In genomic region chr7:39948375-39948774, GRCh38 we compare ENCODE assay signal across 8 cellular contexts. TPM values are rescaled to one million over a fixed set of nuclear protein-coding genes. Genes with fewer than 3 reads are reported as not detected.
A peak's percentile ranks its signal among the peaks of the same experiment; 100 is the strongest.
DNase-seq lines count a peak whose midpoint lies in the region; ATAC-seq and TF ChIP-seq lines count a peak whose summit lies in the region.

No MANE protein-coding gene starts in this region.

- 85% methylated on average over 8 of the region's 8 CpGs for WGBS in HUES64

- POLR2A ChIA-PET in AG04450 (lab: Yijun Ruan, JAX): interaction anchor here (0.5 to 1.1 kb wide), 4 partner anchors 38 to 165 kb away, joined by 4 to 7 read pairs (median 4); no protein-coding TSS in a partner anchor

- H3K27me3 ChIP-seq in AG04450 (ENCODE audit: control insufficient read depth, insufficient read depth, low read length) (no peaks in the 10 kb centered on the region), HUES64 (ENCODE audit: insufficient read depth, low read length) (no peaks in the 10 kb centered on the region), adipocyte (replicated peaks; ENCODE audit: control insufficient read depth, insufficient read depth, low read length) (no peaks in the 10 kb centered on the region), layer of hippocampus (ENCODE audit: control insufficient read depth, insufficient read depth, low read length) (no peaks in the 10 kb centered on the region), thoracic aorta (replicated peaks; ENCODE audit: insufficient read depth) (no peaks in the 10 kb centered on the region)

- ATAC-seq in thoracic aorta (ENCODE audit: insufficient number of reproducible peaks, low FRiP score, low read depth) (no peak), GM21423 (IDR thresholded peaks at IDR 0.05; ENCODE audit: unreplicated experiment) (no peak)

- no peaks in the 10 kb centered on the region; the same call in 1 of the 2 replicates for H3K9me3 ChIP-seq in AG04450 (ENCODE audit: control insufficient read depth, insufficient read depth, low read length)
- no peaks in the 10 kb centered on the region for H3K9me3 ChIP-seq in HUES64 (ENCODE audit: insufficient read depth, low read depth, low read length)
- no peaks in the 10 kb centered on the region for H3K9me3 ChIP-seq in adipocyte (ENCODE audit: control insufficient read depth, low read length)
- no peaks in the 10 kb centered on the region for H3K9me3 ChIP-seq in thoracic aorta

- peaks cover 7% of the 10 kb centered on the region for H3K4me1 ChIP-seq in HUES64 (ENCODE audit: insufficient read depth, low read length)
- H3K4me1 ChIP-seq in adipocyte (ENCODE audit: control insufficient read depth, insufficient read depth, low read length): peaks cover 7% of the 10 kb centered on the region
- H3K4me1 ChIP-seq in thoracic aorta (ENCODE audit: control insufficient read depth in 1 of 2, low read depth in 2 of 2): peaks cover 5 to 14% of the 10 kb centered on the region in 2 donors

- H3K4me3 ChIP-seq in AG04450 (ENCODE audit: low read depth, low read length) (peak overlapping the region; percentile 94), HUES64 (ENCODE audit: low read length) (peak overlapping the region; percentile 75), adipocyte (ENCODE audit: low read length) (peak overlapping the region; percentile 97), thoracic aorta (peak overlapping the region; percentile 93)

- DNase-seq in AG04450 (ENCODE audit: low read depth, low spot score) (no peak), adipocyte (ENCODE audit: low read depth) (peak; percentile 43), thoracic aorta (ENCODE audit: low spot score) (no peak), hippocampal formation (lab: John Stamatoyannopoulos, UW) (no peak)
- no peak for DNase-seq in NK-92 treated with Interleukin-12 subunit alpha and Interleukin-12 subunit beta, amount 100 ng/mL, for 24 hours (lab: John Stamatoyannopoulos, UW)

- CTCF ChIA-PET in AG04450 (lab: Charles Lee): interaction anchor here (0.7 to 5.4 kb wide), 3 partner anchors 12 to 368 kb away, joined by 3 to 43 read pairs (median 9); no protein-coding TSS in a partner anchor

- H3K36me3 ChIP-seq in HUES64 (ENCODE audit: insufficient read depth, low read length): no peaks in the 10 kb centered on the region
- no peaks in the 10 kb centered on the region for H3K36me3 ChIP-seq in adipocyte (ENCODE audit: control insufficient read depth, insufficient read depth, low read length, severe bottlenecking)
- no peaks in the 10 kb centered on the region for H3K36me3 ChIP-seq in thoracic aorta

- H3K27ac ChIP-seq in AG04450 (ENCODE audit: low read depth, low read length) (peak overlapping the region; percentile 61), HUES64 (ENCODE audit: low read depth, low read length) (peak overlapping the region; percentile 94), layer of hippocampus (ENCODE audit: low read depth, low read length) (peak overlapping the region; percentile 53), thoracic aorta (peak overlapping the region; percentile 98 to 99)

- H3K9ac ChIP-seq in HUES64 (ENCODE audit: low read depth, low read length) (peak overlapping the region; percentile 90), adipocyte (ENCODE audit: low read length) (peak overlapping the region; percentile 99)

- TF ChIP-seq CTCF in AG04450 (IDR thresholded peaks at IDR 0.05; ENCODE audit: low read depth, low read length) (no peak), thoracic aorta (IDR thresholded peaks at IDR 0.05) (no peak)

RNA-seq across cellular contexts. Expression of gene CDK13, which starts 1.7 kb away (rescaled TPM):
- 34.1 and 44.2 TPM in 2 replicates for polyA plus RNA-seq in AG04450 (2011; rRNA removed)
- polyA minus RNA-seq in AG04450 (2011; rRNA and poly(A)+ RNA removed): 54.3 and 73.0 TPM in 2 replicates
- polyA plus RNA-seq in HUES64 (2013, experiment 1 of 2): 29.2 TPM
- 27.5 TPM for polyA plus RNA-seq in HUES64 (2013, experiment 2 of 2)
- total RNA-seq in thoracic aorta: 100 to 1,000 TPM in 1 of 2 donors, 10 to 100 TPM in 1; 61.3 to 107 TPM
